16 cellular contexts compared by ENCODE assay signal in genomic region chr1:53835491-53835890, GRCh38. TPM values are rescaled to one million over a fixed set of nuclear protein-coding genes. Genes with fewer than 3 reads are reported as not detected.
A peak's percentile ranks its signal among the peaks of the same experiment; 100 is the strongest.
DNase-seq lines count a peak whose midpoint lies in the region; ATAC-seq, FAIRE-seq and TF ChIP-seq lines count a peak whose summit lies in the region.
"Had no signal": no experiment of that assay in that cellular context is flagged by ENCODE, and none has a peak within 500 bp of the region (broad histone marks: within the 10 kb centered on the region; RNA-seq: fewer than 3 reads in every experiment).

No MANE protein-coding gene starts in this region.

- no peak overlapping the region for H3K9ac ChIP-seq in PC-3 (ENCODE audit: low read length)

- H4K20me1 ChIP-seq in PC-3 (ENCODE audit: low read length): peaks cover 12% of the 10 kb centered on the region; the same call in 1 of the 2 replicates

- POLR2A ChIA-PET in CD8-positive, alpha-beta T cell (lab: Charles Lee): no interaction called here
- POLR2A ChIA-PET in PC-3 (lab: Charles Lee; ENCODE audit: unreplicated experiment): no interaction called here

- no TSS peak for BruUV-seq in PC-3 (replicated peaks; lab: Mats Ljungman, UMichigan)

- H3K27me3 ChIP-seq in CD8-positive, alpha-beta T cell (ENCODE audit: insufficient read depth, low read length): no peaks in the 10 kb centered on the region
- no peaks in the 10 kb centered on the region for H3K27me3 ChIP-seq in PC-3 (ENCODE audit: low read length)
- no peaks in the 10 kb centered on the region for H3K27me3 ChIP-seq in psoas muscle (ENCODE audit: insufficient read depth in 3 of 3, low read length in 2 of 3)

- intact Hi-C loops in CD8-positive, alpha-beta T cell (cut with DNase I, micrococcal nuclease): loop anchor here (5.0 to 10.0 kb wide), 5 partner anchors 367 to 1781 kb away; partner anchors contain the start of genes CYB5RL (in 2 of the 2), MRPL37 (in 2 of the 2), BTF3L4 (in 1 of the 2) and LRP8 (in 1 of the 2)
- intact Hi-C loops in PC-3 (cut with micrococcal nuclease): loop anchor here (5.0 kb wide), 1 partner anchor 98 kb away; the partner anchor contains the start of gene GLIS1
- intact Hi-C loops in psoas muscle (cut with DNase I): no loop called here

- no peak for ATAC-seq in CD8-positive, alpha-beta T cell
- ATAC-seq in PC-3 (peak; percentile 39), psoas muscle (no peak)
- no peak for ATAC-seq in activated naive CD4-positive, alpha-beta T cell treated with anti-CD3 and anti-CD28 coated beads, Interleukin-2, amount 50 U/mL, for 72 hours
- ATAC-seq: activated CD8-positive, alpha-beta T cell treated with anti-CD3 and anti-CD28 coated beads for 36 hours had no signal

- peaks cover 7% of the 10 kb centered on the region for H3F3A ChIP-seq in PC-3 (ENCODE audit: low read length, unreplicated experiment)

- peaks cover 20% of the 10 kb centered on the region for H3K36me3 Mint-ChIP-seq in CD8-positive, alpha-beta T cell
- peaks cover 15 to 25% of the 10 kb centered on the region in 2 donors for H3K36me3 Mint-ChIP-seq in activated naive CD4-positive, alpha-beta T cell treated with anti-CD3 and anti-CD28 coated beads, Interleukin-2, amount 50 U/mL, for 72 hours

- peaks cover 16% of the 10 kb centered on the region for H3K4me1 ChIP-seq in CD8-positive, alpha-beta T cell (ENCODE audit: insufficient read depth, low read length)
- H3K4me1 ChIP-seq in PC-3 (ENCODE audit: insufficient read depth, low read length) (peaks cover 23% of the 10 kb centered on the region), psoas muscle (no peaks in the 10 kb centered on the region)

- CTCF ChIA-PET in CD8-positive, alpha-beta T cell (lab: Charles Lee): interaction anchor here (0.8 kb wide), 1 partner anchor 24 kb away, joined by 3 read pairs; no protein-coding TSS in a partner anchor
- CTCF ChIA-PET in PC-3 (lab: Charles Lee): no interaction called here

- peaks cover 29% of the 10 kb centered on the region for H3K4me1 Mint-ChIP-seq in CD8-positive, alpha-beta T cell (ENCODE audit: low read depth)

- H3K4me2 ChIP-seq in PC-3 (ENCODE audit: low read length): peak overlapping the region; percentile 87

- H3K27ac Mint-ChIP-seq in CD8-positive, alpha-beta T cell: peak overlapping the region; percentile 4
- no peak overlapping the region for H3K27ac Mint-ChIP-seq in activated naive CD4-positive, alpha-beta T cell treated with anti-CD3 and anti-CD28 coated beads, Interleukin-2, amount 50 U/mL, for 72 hours
- H3K27ac Mint-ChIP-seq: activated CD8-positive, alpha-beta T cell treated with anti-CD3 and anti-CD28 coated beads for 36 hours had no signal

- TF ChIP-seq CTCF in CD8-positive, alpha-beta T cell (IDR thresholded peaks at IDR 0.05): no peak
- TF ChIP-seq CTCF in PC-3 (conservative IDR thresholded peaks at IDR 0.05; ENCODE audit: low read depth, low read length): no peak
- no peak for TF ChIP-seq CTCF in psoas muscle (IDR thresholded peaks at IDR 0.05)

- H3K4me3 ChIP-seq in CD8-positive, alpha-beta T cell (ENCODE audit: low read depth, low read length): no peak overlapping the region
- H3K4me3 ChIP-seq in PC-3 (ENCODE audit: low read length) (peak overlapping the region; percentile 95), psoas muscle (no peak overlapping the region)

- 92 to 96% (median 93%) methylated on average over 2 of the region's 2 CpGs for WGBS in psoas muscle, 3 donors

- peak; percentile 15 for FAIRE-seq in GM18507 (lab: Jason Lieb, UNC)

- H2AFZ ChIP-seq in PC-3 (ENCODE audit: low read length): no peak overlapping the region

- peaks cover 67% of the 10 kb centered on the region for H3K79me2 ChIP-seq in PC-3 (ENCODE audit: low read length)

- H3K9me3 Mint-ChIP-seq in CD8-positive, alpha-beta T cell: no peaks in the 10 kb centered on the region
- no peaks in the 10 kb centered on the region for H3K9me3 Mint-ChIP-seq in activated naive CD4-positive, alpha-beta T cell treated with anti-CD3 and anti-CD28 coated beads, Interleukin-2, amount 50 U/mL, for 72 hours
- H3K9me3 Mint-ChIP-seq: activated CD8-positive, alpha-beta T cell treated with anti-CD3 and anti-CD28 coated beads for 36 hours had no signal

- H3K9me2 ChIP-seq in PC-3 (replicated peaks; ENCODE audit: low read length): no peaks in the 10 kb centered on the region

- no peak for DNase-seq in CD8-positive, alpha-beta T cell
- no peak for DNase-seq in GM18507 (ENCODE audit: extremely low spot score, insufficient read length, low read depth)
- DNase-seq in PC-3: peak; percentile 75
- peak; percentile 71 for DNase-seq in iris pigment epithelial cell (ENCODE audit: low read depth)
- DNase-seq in effector CD8-positive, alpha-beta T cell (lab: John Stamatoyannopoulos, UW): no peak
- no peak for DNase-seq in activated naive CD4-positive, alpha-beta T cell treated with anti-CD3 and anti-CD28 coated beads, Interleukin-2, amount 50 U/mL, for 72 hours (ENCODE audit: low spot score in 2 of 2)
- DNase-seq in psoas muscle: no peak
- no peak for DNase-seq in superior temporal gyrus (ENCODE audit: extremely low spot score)
- DNase-seq: activated CD8-positive, alpha-beta T cell treated with anti-CD3 and anti-CD28 coated beads for 36 hours; activated naive CD4-positive, alpha-beta T cell treated with anti-CD3 and anti-CD28 coated beads, Interleukin-2, amount 50 U/mL, for 16 hours; foreskin fibroblast; MV-4-11; NCI-H446; T1000 had no signal

- H3K27ac ChIP-seq in CD8-positive, alpha-beta T cell (ENCODE audit: low read depth, low read length): no peak overlapping the region
- peak overlapping the region; percentile 33 for H3K27ac ChIP-seq in PC-3 (ENCODE audit: low read length)
- no peak overlapping the region for H3K27ac ChIP-seq in psoas muscle
- H3K27ac ChIP-seq: C4-2B had no signal

- H3K36me3 ChIP-seq in CD8-positive, alpha-beta T cell (ENCODE audit: insufficient read depth, low read length): no peaks in the 10 kb centered on the region
- H3K36me3 ChIP-seq in PC-3 (ENCODE audit: low read depth, low read length) (peaks cover 12% of the 10 kb centered on the region; the same call in 1 of the 2 replicates), psoas muscle (ENCODE audit: insufficient read depth in 1 of 2, low read depth in 1 of 2) (peaks cover 0 to 6% of the 10 kb centered on the region in 2 donors)

- H3K27me3 Mint-ChIP-seq in CD8-positive, alpha-beta T cell (ENCODE audit: low read depth): no peaks in the 10 kb centered on the region
- H3K27me3 Mint-ChIP-seq: activated CD8-positive, alpha-beta T cell treated with anti-CD3 and anti-CD28 coated beads for 36 hours had no signal

- no peak overlapping the region for H3K4me3 Mint-ChIP-seq in CD8-positive, alpha-beta T cell

- no peaks in the 10 kb centered on the region for H3K9me3 ChIP-seq in CD8-positive, alpha-beta T cell (ENCODE audit: low read length)
- H3K9me3 ChIP-seq in PC-3 (ENCODE audit: low read length) (no peaks in the 10 kb centered on the region), psoas muscle (no peaks in the 10 kb centered on the region)

RNA-seq across cellular contexts. Expression of gene NDC1, which starts 2.6 kb away (rescaled TPM):
- total RNA-seq in CD8-positive, alpha-beta T cell: 1 to 10 TPM; 6.1 to 6.6 TPM
- 59.3 and 63.6 TPM in 2 replicates for total RNA-seq in PC-3 (2014; rRNA removed)
- 10 to 100 TPM; 17.0 to 33.3 TPM for total RNA-seq in activated naive CD4-positive, alpha-beta T cell treated with anti-CD3 and anti-CD28 coated beads, Interleukin-2, amount 50 U/mL, for 72 hours
- total RNA-seq in psoas muscle: 1 to 10 TPM; 3.0 to 7.5 (median 4.8) TPM
- polyA plus RNA-seq in psoas muscle: 10 to 100 TPM in 1 of 3 donors, 1 to 10 TPM in 2; 4.3 to 12.1 (median 9.2) TPM

RNA-seq across cellular contexts. Expression of gene YIPF1, which starts 54.1 kb away (rescaled TPM):
- 1 to 10 TPM; 4.6 to 5.4 TPM for total RNA-seq in CD8-positive, alpha-beta T cell
- total RNA-seq in PC-3 (2014; rRNA removed): 21.1 and 22.7 TPM in 2 replicates
- 10 to 100 TPM; 18.1 to 21.8 TPM for total RNA-seq in activated naive CD4-positive, alpha-beta T cell treated with anti-CD3 and anti-CD28 coated beads, Interleukin-2, amount 50 U/mL, for 72 hours
- 10 to 100 TPM; 11.8 to 23.3 (median 19.4) TPM for total RNA-seq in psoas muscle
- 10 to 100 TPM; 23.1 to 54.1 (median 25.1) TPM for polyA plus RNA-seq in psoas muscle

RNA-seq across cellular contexts. Expression of gene DIO1, which starts 58.5 kb away (rescaled TPM):
- total RNA-seq in CD8-positive, alpha-beta T cell: not detected
- total RNA-seq in PC-3 (2014; rRNA removed) (not detected in 2 replicates), psoas muscle (not detected)
- total RNA-seq in activated naive CD4-positive, alpha-beta T cell treated with anti-CD3 and anti-CD28 coated beads, Interleukin-2, amount 50 U/mL, for 72 hours: not detected
- not detected for polyA plus RNA-seq in psoas muscle
- total RNA-seq: activated CD8-positive, alpha-beta T cell treated with anti-CD3 and anti-CD28 coated beads for 36 hours; kidney epithelial cell had no signal

Comparison
In these comparisons a context has a peak if more than half of its experiments do, and no peak if none do; other contexts are left out.
1. DNase-seq: peak in PC-3 (single experiment) and iris pigment epithelial cell (single experiment); none in CD8-positive, alpha-beta T cell (0 of 7), GM18507 (single experiment), effector CD8-positive, alpha-beta T cell (single experiment), activated naive CD4-positive, alpha-beta T cell treated with anti-CD3 and anti-CD28 coated beads, Interleukin-2, amount 50 U/mL, for 72 hours (0 of 2), psoas muscle (0 of 2) and superior temporal gyrus (single experiment).
2. intact Hi-C loops: an anchor here in CD8-positive, alpha-beta T cell (5.0 to 10.0 kb wide) and PC-3 (5.0 kb wide); none called in psoas muscle.